ENCODE assay signal across 24 cellular contexts in the genomic region with DNA sequence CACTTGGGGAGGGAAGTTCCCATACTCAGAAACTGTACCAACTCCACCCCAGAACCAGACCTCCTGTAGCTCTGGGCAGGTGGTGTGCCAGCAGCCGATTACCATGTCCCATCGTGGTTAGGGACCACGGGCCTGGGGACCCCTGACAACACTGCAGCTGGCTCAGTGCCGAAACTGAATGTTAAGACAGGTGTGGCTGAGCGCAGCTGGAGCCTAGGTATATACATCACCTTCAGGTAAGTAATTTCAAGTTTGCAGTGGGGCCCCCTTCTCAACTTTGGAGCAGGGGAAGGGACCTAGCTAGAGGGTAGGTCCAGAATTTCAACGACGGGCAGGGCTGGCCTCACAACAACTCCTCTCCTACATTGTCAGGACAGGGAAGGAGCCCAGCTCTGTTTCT. TPM values are rescaled to one million over a fixed set of nuclear protein-coding genes. Genes with fewer than 3 reads are reported as not detected.
A peak's percentile ranks its signal among the peaks of the same experiment; 100 is the strongest.
DNase-seq lines count a peak whose midpoint lies in the region; ATAC-seq and TF ChIP-seq lines count a peak whose summit lies in the region.
"Had no signal": no experiment of that assay in that cellular context is flagged by ENCODE, and none has a peak within 500 bp of the region (broad histone marks: within the 10 kb centered on the region; RNA-seq: fewer than 3 reads in every experiment).

No MANE protein-coding gene starts in this region.

- TF ChIP-seq EP300 in suprapubic skin (IDR thresholded peaks at IDR 0.05) = no peak

- 95 to 98% methylated on average over 7 of the region's 7 CpGs for WGBS in ectodermal cell, 2 experiments
- WGBS in suprapubic skin = 82% methylated on average over 4 of the region's 7 CpGs

- no peak for ATAC-seq in lower lobe of right lung
- ATAC-seq: activated CD8-positive, alpha-beta T cell treated with anti-CD3 and anti-CD28 coated beads for 36 hours; HCT116; T-cell had no signal

- no peak overlapping the region for H3K4me3 ChIP-seq in ectodermal cell (ENCODE audit: insufficient read depth, low read depth, low read length)
- no peak overlapping the region for H3K4me3 ChIP-seq in suprapubic skin
- H3K4me3 ChIP-seq in lower lobe of right lung = no peak overlapping the region
- H3K4me3 ChIP-seq: spleen had no signal

- intact Hi-C loops in lower lobe of right lung (cut with DNase I) = no loop called here

- TF ChIP-seq CTCF in RWPE1 (conservative IDR thresholded peaks at IDR 0.05; ENCODE audit: low read depth) (no peak), nephron progenitor cell (IDR thresholded peaks at IDR 0.05) (no peak), suprapubic skin (IDR thresholded peaks at IDR 0.05) (no peak), lower lobe of right lung (IDR thresholded peaks at IDR 0.05) (no peak)

- H3K27me3 Mint-ChIP-seq in nephron progenitor cell (ENCODE audit: low read depth, poor library complexity) = no peaks in the 10 kb centered on the region
- H3K27me3 Mint-ChIP-seq: activated CD8-positive, alpha-beta T cell treated with anti-CD3 and anti-CD28 coated beads for 36 hours; T-cell had no signal

- H3K4me1 ChIP-seq in ectodermal cell (ENCODE audit: control insufficient read depth, insufficient read depth, low read length) = no peaks in the 10 kb centered on the region
- peaks cover 27% of the 10 kb centered on the region for H3K4me1 ChIP-seq in suprapubic skin
- H3K4me1 ChIP-seq in lower lobe of right lung = peaks cover 6% of the 10 kb centered on the region

- H3K27ac Mint-ChIP-seq in nephron progenitor cell = peak overlapping the region; percentile 93
- H3K27ac Mint-ChIP-seq: endodermal cell, T-cell had no signal

- H3K27ac ChIP-seq in RWPE1 (peak overlapping the region; percentile 95), ectodermal cell (ENCODE audit: insufficient read depth, low read depth, low read length, poor library complexity, severe bottlenecking) (peak overlapping the region; percentile 8), suprapubic skin (peak overlapping the region; percentile 58), lower lobe of right lung (no peak overlapping the region)
- H3K27ac ChIP-seq: brain microvascular endothelial cell, C4-2B, spleen had no signal

- H3K4me3 Mint-ChIP-seq in nephron progenitor cell = no peak overlapping the region
- H3K4me3 Mint-ChIP-seq: activated CD8-positive, alpha-beta T cell treated with anti-CD3 and anti-CD28 coated beads for 36 hours; endodermal cell; T-cell had no signal

- H3K36me3 ChIP-seq in ectodermal cell (ENCODE audit: control insufficient read depth, insufficient read depth, low read length) (peaks cover 18% of the 10 kb centered on the region), suprapubic skin (peaks cover 38% of the 10 kb centered on the region), lower lobe of right lung (peaks cover 45% of the 10 kb centered on the region)

- peaks cover 6% of the 10 kb centered on the region for H3K4me1 Mint-ChIP-seq in nephron progenitor cell
- H3K4me1 Mint-ChIP-seq: endodermal cell, T-cell had no signal

- POLR2A ChIA-PET in RWPE1 (lab: Yijun Ruan, JAX; ENCODE audit: low non-redundant PET) = no interaction called here

- H3K36me3 Mint-ChIP-seq in nephron progenitor cell (ENCODE audit: low read depth) = peaks cover 52% of the 10 kb centered on the region

- H3K9me3 ChIP-seq in ectodermal cell (ENCODE audit: control insufficient read depth, low read length) = no peaks in the 10 kb centered on the region
- no peaks in the 10 kb centered on the region for H3K9me3 ChIP-seq in suprapubic skin
- H3K9me3 ChIP-seq in lower lobe of right lung = no peaks in the 10 kb centered on the region
- H3K9me3 ChIP-seq: spleen had no signal

- no peak for TF ChIP-seq POLR2A in suprapubic skin (IDR thresholded peaks at IDR 0.05)

- CTCF ChIA-PET in RWPE1 (lab: Yijun Ruan, JAX) = interaction anchor here (0.6 to 0.7 kb wide), 2 partner anchors 25 to 33 kb away, joined by 3 read pairs; no protein-coding TSS in a partner anchor

- H3K9me3 Mint-ChIP-seq in nephron progenitor cell = no peaks in the 10 kb centered on the region
- H3K9me3 Mint-ChIP-seq: activated CD8-positive, alpha-beta T cell treated with anti-CD3 and anti-CD28 coated beads for 36 hours; endodermal cell; T-cell had no signal

- DNase-seq in RWPE1 (ENCODE audit: low spot score) = no peak
- no peak for DNase-seq in nephron progenitor cell
- no peak for DNase-seq in suprapubic skin (ENCODE audit: low spot score in 2 of 2)
- no peak for DNase-seq in lower lobe of right lung
- DNase-seq in NCI-H128 (lab: John Stamatoyannopoulos, UW; ENCODE audit: unreplicated experiment) = no peak
- DNase-seq in GOT3 (lab: John Stamatoyannopoulos, UW) = no peak
- DNase-seq: activated CD4-positive, CD25-positive, alpha-beta regulatory T cell treated with anti-CD3 and anti-CD28 coated beads, Interleukin-2, amount 50 U/mL, for 72 hours; activated CD8-positive, alpha-beta T cell treated with anti-CD3 and anti-CD28 coated beads for 36 hours; activated gamma-delta T cell; brain microvascular endothelial cell; endodermal cell; head of caudate nucleus; NCI-H1417 treated with DMSO at 0.1 percent for 48 hours; NCI-H2081 treated with DMSO at 0.1 percent for 48 hours; nucleus accumbens; OCI-M1; SHP77 treated with DMSO at 0.1 percent for 48 hours; spleen; stimulated activated CD4-positive, alpha-beta T cell treated with anti-CD3 and anti-CD28 coated beads, Interleukin-4, amount 100 ng/mL, for 1 hour; stimulated activated naive CD4-positive, alpha-beta T cell; T-cell had no signal

- no peaks in the 10 kb centered on the region for H3K27me3 ChIP-seq in ectodermal cell (ENCODE audit: control insufficient read depth, insufficient read depth, low read length, poor library complexity, severe bottlenecking)
- no peaks in the 10 kb centered on the region for H3K27me3 ChIP-seq in suprapubic skin
- no peaks in the 10 kb centered on the region for H3K27me3 ChIP-seq in lower lobe of right lung (ENCODE audit: low read depth)
- H3K27me3 ChIP-seq: brain microvascular endothelial cell, spleen had no signal

RNA-seq across cellular contexts. Expression of gene PISD, which starts 20.7 kb away (rescaled TPM):
- 35.6 TPM for polyA plus RNA-seq in ectodermal cell (2013, experiment 1 of 4)
- 34.5 TPM for polyA plus RNA-seq in ectodermal cell (2013, experiment 2 of 4)
- 25.7 TPM for polyA plus RNA-seq in ectodermal cell (2013, experiment 3 of 4)
- polyA plus RNA-seq in ectodermal cell (2013, experiment 4 of 4) = 30.3 TPM
- total RNA-seq in suprapubic skin (10 to 100 TPM; 42.5 to 91.7 (median 57.9) TPM), lower lobe of right lung (47.3 TPM)
